8 cellular contexts compared by ENCODE assay signal in genomic region chr2:164840930-164841718, GRCh38. TPM values are rescaled to one million over a fixed set of nuclear protein-coding genes. Genes with fewer than 3 reads are reported as not detected.
DNase-seq lines count a peak whose midpoint lies in the region; ATAC-seq and TF ChIP-seq lines count a peak whose summit lies in the region.

No MANE protein-coding gene starts in this region.

- peak; percentile 18; the same call in 1 of the 2 replicates for TF ChIP-seq CTCF in WERI-Rb-1 (IDR thresholded peaks at IDR 0.05; ENCODE audit: low read depth, low read length)
- no peak for TF ChIP-seq CTCF in epithelial cell of esophagus (IDR thresholded peaks at IDR 0.05; ENCODE audit: insufficient read depth, low read depth, low read length, missing control alignments)
- TF ChIP-seq CTCF in thoracic aorta (IDR thresholded peaks at IDR 0.05): no peak

- H3K36me3 ChIP-seq in WERI-Rb-1 (peaks cover 4% of the 10 kb centered on the region; the same call in 1 of the 2 replicates), mesodermal cell (ENCODE audit: control insufficient read depth, insufficient read depth, low read length) (no peaks in the 10 kb centered on the region), thoracic aorta (no peaks in the 10 kb centered on the region)

- ATAC-seq in HG02623 (IDR thresholded peaks at IDR 0.05; ENCODE audit: unreplicated experiment) (peak; percentile 56), thoracic aorta (ENCODE audit: insufficient number of reproducible peaks, low FRiP score, low read depth) (peak; percentile 44)

- H3K27me3 ChIP-seq in WERI-Rb-1 (ENCODE audit: insufficient read depth, low read depth, severe bottlenecking) (no peaks in the 10 kb centered on the region), thoracic aorta (replicated peaks; ENCODE audit: insufficient read depth) (no peaks in the 10 kb centered on the region)

- H3K9me3 ChIP-seq in WERI-Rb-1 (ENCODE audit: severe bottlenecking) (no peaks in the 10 kb centered on the region), mesodermal cell (ENCODE audit: control insufficient read depth, low read length) (no peaks in the 10 kb centered on the region), thoracic aorta (no peaks in the 10 kb centered on the region)

- 0 to 1% methylated on average over 59 to 72 of the region's 90 CpGs for WGBS in mesodermal cell (ENCODE audit: insufficient coverage in 2 of 2), 2 experiments

- H3K27ac ChIP-seq in WERI-Rb-1: peak overlapping the region; percentile 94
- H3K27ac ChIP-seq in mesodermal cell (ENCODE audit: low read depth, low read length, severe bottlenecking): peak overlapping the region; percentile 60
- H3K27ac ChIP-seq in thoracic aorta: peak overlapping the region; percentile 94 to 98

- DNase-seq in 8988T (peak; percentile 55), NCI-H1105 (lab: John Stamatoyannopoulos, UW) (peak; percentile 46), WERI-Rb-1 (peak; percentile 84), epithelial cell of esophagus (ENCODE audit: low read depth) (peak; percentile 78), thoracic aorta (ENCODE audit: low spot score) (peak; percentile 12)

- H3K4me3 ChIP-seq in GM08714 (ENCODE audit: low read length) (peak overlapping the region; percentile 64), WERI-Rb-1 (ENCODE audit: low read depth, low read length) (peak overlapping the region; percentile 98), epithelial cell of esophagus (ENCODE audit: low read length) (peak overlapping the region; percentile 86), mesodermal cell (ENCODE audit: extremely low read depth, insufficient read depth, low read length, poor library complexity, severe bottlenecking) (peak overlapping the region; percentile 72), thoracic aorta (peak overlapping the region; percentile 93)

- peaks cover 7% of the 10 kb centered on the region for H3K4me1 ChIP-seq in mesodermal cell (ENCODE audit: control insufficient read depth, insufficient read depth, low read length, poor library complexity, severe bottlenecking)
- H3K4me1 ChIP-seq in thoracic aorta (ENCODE audit: control insufficient read depth in 1 of 2, low read depth in 2 of 2): peaks cover 14 to 30% of the 10 kb centered on the region in 2 donors

RNA-seq across cellular contexts. Expression of gene COBLL1, which starts 0.5 kb away (rescaled TPM):
- 22.2 TPM for polyA plus RNA-seq in mesodermal cell (2013, experiment 1 of 2)
- 39.7 TPM for polyA plus RNA-seq in mesodermal cell (2013, experiment 2 of 2)
- total RNA-seq in thoracic aorta: 10 to 100 TPM; 62.0 to 64.6 TPM

Comparison
In these comparisons a context has a peak if more than half of its experiments do, and no peak if none do; other contexts are left out.
1. Peak in every context shown above with its lines: DNase-seq, ATAC-seq, H3K4me3 ChIP-seq and H3K27ac ChIP-seq.
2. DNase-seq: peak in every context shown above with its lines; median percentile 84 in WERI-Rb-1; 78 in epithelial cell of esophagus; 55 in 8988T; 46 in NCI-H1105; 12 in thoracic aorta.